In the genomic region with DNA sequence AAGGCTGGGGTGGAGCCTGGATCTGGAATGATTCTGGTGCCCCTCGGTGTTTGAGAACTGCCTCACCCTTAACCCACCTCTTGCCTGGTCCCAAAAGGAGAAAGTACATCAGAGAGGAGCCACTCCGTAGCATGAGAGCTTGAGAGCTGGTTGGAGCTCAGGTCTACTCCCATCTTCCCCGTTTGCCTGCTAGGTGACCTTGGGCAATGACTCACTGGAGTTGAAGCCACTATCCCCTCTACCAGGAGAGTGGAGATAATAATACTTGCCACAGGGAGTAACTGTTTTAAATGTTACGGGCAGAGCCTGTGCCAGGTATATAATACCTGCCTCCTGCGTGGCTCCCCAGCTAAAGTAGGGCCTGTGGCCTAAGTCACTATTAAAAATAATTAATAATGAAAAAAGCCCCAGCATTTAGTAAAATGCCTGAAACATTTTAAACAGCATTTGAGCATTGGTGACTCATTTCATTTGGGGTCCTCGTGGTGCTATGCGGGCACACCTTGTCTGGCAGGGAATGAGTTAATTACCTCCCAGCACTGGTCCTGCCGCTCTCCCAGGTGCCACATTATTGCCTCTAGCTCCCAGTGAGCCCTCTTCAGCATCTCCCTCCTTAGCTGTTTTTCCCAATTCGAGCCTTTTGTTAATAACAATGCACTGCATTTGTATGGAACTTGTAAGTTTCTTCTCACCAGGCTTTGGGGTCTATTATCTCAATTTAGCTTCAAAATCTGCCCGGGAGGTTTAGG, we compare ENCODE assay signal across 11 cellular contexts. TPM values are rescaled to one million over a fixed set of nuclear protein-coding genes. Genes with fewer than 3 reads are reported as not detected.
DNase-seq lines count a peak whose midpoint lies in the region; ATAC-seq and TF ChIP-seq lines count a peak whose summit lies in the region.
"Had no signal": no experiment of that assay in that cellular context is flagged by ENCODE, and none has a peak within 500 bp of the region (broad histone marks: within the 10 kb centered on the region; RNA-seq: fewer than 3 reads in every experiment).

No MANE protein-coding gene starts in this region.

- H3K79me2 ChIP-seq in ACC112 (ENCODE audit: control insufficient read depth, insufficient read depth, low read length, unreplicated experiment), result no peaks in the 10 kb centered on the region
- no peaks in the 10 kb centered on the region for H3K79me2 ChIP-seq in PC-9 (ENCODE audit: low read depth)

- DNase-seq in HCEC 1CT (peak; percentile 18), hepatic stellate cell (ENCODE audit: low spot score) (peak; percentile 62), cerebellar nuclear complex (lab: John Stamatoyannopoulos, UW) (no peak), testis (no peak), PC-9 (no peak)
- no peak for DNase-seq in activated T-helper 1 cell treated with anti-CD3 and anti-CD28 coated beads, Interleukin-12 subunit alpha, Interleukin-12 subunit beta, Interleukin-2, Interleukin-4 antibody, amounts not matched to agents 30 ng/mL and 10 ng/mL and 1 ng/mL, durations not matched to agents 14 hours and 24 hours and 36 hours (ENCODE audit: low spot score)
- DNase-seq: GOT3, NCI-H1417 treated with DMSO at 0.1 percent for 48 hours had no signal

- POLR2A ChIA-PET in PC-9 (lab: Charles Lee; ENCODE audit: unreplicated experiment), result interaction anchor here (0.6 kb wide), 1 partner anchor 50 kb away, joined by 4 read pairs; no protein-coding TSS in a partner anchor

- no peaks in the 10 kb centered on the region for H4K20me1 ChIP-seq in PC-9 (ENCODE audit: insufficient read depth)

- H3K36me3 ChIP-seq in ACC112 (ENCODE audit: insufficient read depth, low read length) (no peaks in the 10 kb centered on the region), testis (ENCODE audit: low read depth, missing control alignments) (no peaks in the 10 kb centered on the region), PC-9 (ENCODE audit: low read depth) (no peaks in the 10 kb centered on the region)
- H3K36me3 ChIP-seq: thoracic aorta had no signal

- no peak overlapping the region for H3K4me3 ChIP-seq in ACC112 (ENCODE audit: low read depth, low read length)
- no peak overlapping the region for H3K4me3 ChIP-seq in testis
- no peak overlapping the region for H3K4me3 ChIP-seq in PC-9
- H3K4me3 ChIP-seq: thoracic aorta had no signal

- peaks cover 47% of the 10 kb centered on the region for H3F3A ChIP-seq in PC-9 (ENCODE audit: insufficient read depth, low read depth)

- peak overlapping the region; percentile 100 for H3K27ac Mint-ChIP-seq in activated T-helper 1 cell treated with anti-CD3 and anti-CD28 coated beads, Interleukin-12 subunit alpha, Interleukin-12 subunit beta, Interleukin-2, Interleukin-4 antibody, amounts not matched to agents 30 ng/mL and 10 ng/mL and 1 ng/mL, durations not matched to agents 14 hours and 24 hours and 36 hours

- CTCF ChIA-PET in PC-9 (lab: Charles Lee), result no interaction called here

- H3K4me1 Mint-ChIP-seq in activated T-helper 1 cell treated with anti-CD3 and anti-CD28 coated beads, Interleukin-12 subunit alpha, Interleukin-12 subunit beta, Interleukin-2, Interleukin-4 antibody, amounts not matched to agents 30 ng/mL and 10 ng/mL and 1 ng/mL, durations not matched to agents 14 hours and 24 hours and 36 hours (ENCODE audit: low read depth), result peaks cover 84% of the 10 kb centered on the region

- no peaks in the 10 kb centered on the region for H3K27me3 Mint-ChIP-seq in activated T-helper 1 cell treated with anti-CD3 and anti-CD28 coated beads, Interleukin-12 subunit alpha, Interleukin-12 subunit beta, Interleukin-2, Interleukin-4 antibody, amounts not matched to agents 30 ng/mL and 10 ng/mL and 1 ng/mL, durations not matched to agents 14 hours and 24 hours and 36 hours (ENCODE audit: insufficient read depth)

- TF ChIP-seq POLR2A in testis (IDR thresholded peaks at IDR 0.05), result no peak

- no peak overlapping the region for H3K4me2 ChIP-seq in PC-9

- H3K4me3 Mint-ChIP-seq in activated T-helper 1 cell treated with anti-CD3 and anti-CD28 coated beads, Interleukin-12 subunit alpha, Interleukin-12 subunit beta, Interleukin-2, Interleukin-4 antibody, amounts not matched to agents 30 ng/mL and 10 ng/mL and 1 ng/mL, durations not matched to agents 14 hours and 24 hours and 36 hours, result no peak overlapping the region

- no peaks in the 10 kb centered on the region for H3K9me2 ChIP-seq in PC-9 (ENCODE audit: insufficient read depth)

- H3K9me3 ChIP-seq in testis (no peaks in the 10 kb centered on the region), PC-9 (ENCODE audit: insufficient read depth, low read depth) (no peaks in the 10 kb centered on the region)
- H3K9me3 ChIP-seq: thoracic aorta had no signal

- ATAC-seq in HG02938 (IDR thresholded peaks at IDR 0.05; ENCODE audit: unreplicated experiment), result no peak

- no peaks in the 10 kb centered on the region for H3K27me3 ChIP-seq in ACC112 (ENCODE audit: insufficient read depth, low read length)
- no peaks in the 10 kb centered on the region for H3K27me3 ChIP-seq in testis
- H3K27me3 ChIP-seq in PC-9 (ENCODE audit: insufficient read depth, low read depth), result no peaks in the 10 kb centered on the region

- no peaks in the 10 kb centered on the region for H3K9me3 Mint-ChIP-seq in activated T-helper 1 cell treated with anti-CD3 and anti-CD28 coated beads, Interleukin-12 subunit alpha, Interleukin-12 subunit beta, Interleukin-2, Interleukin-4 antibody, amounts not matched to agents 30 ng/mL and 10 ng/mL and 1 ng/mL, durations not matched to agents 14 hours and 24 hours and 36 hours

- H2AFZ ChIP-seq in ACC112 (ENCODE audit: low read length, unreplicated experiment) (no peak overlapping the region), PC-9 (no peak overlapping the region)

- H3K4me1 ChIP-seq in ACC112 (ENCODE audit: control insufficient read depth, insufficient read depth, low read length, unreplicated experiment), result peaks cover 64% of the 10 kb centered on the region
- H3K4me1 ChIP-seq in testis, result peaks cover 18% of the 10 kb centered on the region
- H3K4me1 ChIP-seq in PC-9 (replicated peaks; ENCODE audit: insufficient read depth), result peaks cover 52% of the 10 kb centered on the region

- no TSS peak for BruUV-seq in PC-9 (replicated peaks; lab: Mats Ljungman, UMichigan)

- 70 to 87% methylated on average over 10 of the region's 10 CpGs for WGBS in testis, 2 donors

- no peak for TF ChIP-seq CTCF in testis (IDR thresholded peaks at IDR 0.05)
- no peak for TF ChIP-seq CTCF in PC-9 (conservative IDR thresholded peaks at IDR 0.05)

- H3K36me3 Mint-ChIP-seq in activated T-helper 1 cell treated with anti-CD3 and anti-CD28 coated beads, Interleukin-12 subunit alpha, Interleukin-12 subunit beta, Interleukin-2, Interleukin-4 antibody, amounts not matched to agents 30 ng/mL and 10 ng/mL and 1 ng/mL, durations not matched to agents 14 hours and 24 hours and 36 hours (ENCODE audit: low read depth), result peaks cover 65% of the 10 kb centered on the region

- peak overlapping the region; percentile 100 for H3K27ac ChIP-seq in ACC112 (ENCODE audit: low read depth, low read length)
- no peak overlapping the region for H3K27ac ChIP-seq in testis
- no peak overlapping the region for H3K27ac ChIP-seq in PC-9
- H3K27ac ChIP-seq: thoracic aorta had no signal

- intact Hi-C loops in activated T-helper 1 cell treated with anti-CD3 and anti-CD28 coated beads, Interleukin-12 subunit alpha, Interleukin-12 subunit beta, Interleukin-2, Interleukin-4 antibody, amounts not matched to agents 30 ng/mL and 10 ng/mL and 1 ng/mL, durations not matched to agents 14 hours and 24 hours and 36 hours (cut with micrococcal nuclease), result no loop called here
- intact Hi-C loops in testis (cut with DNase I; ENCODE audit: low total_unique reads) (no loop called here), PC-9 (cut with micrococcal nuclease; ENCODE audit: unreplicated experiment) (no loop called here)

RNA-seq across cellular contexts. Expression of a gene that starts 22.5 kb away (rescaled TPM):
- total RNA-seq in activated T-helper 1 cell treated with anti-CD3 and anti-CD28 coated beads, Interleukin-12 subunit alpha, Interleukin-12 subunit beta, Interleukin-2, Interleukin-4 antibody, amounts not matched to agents 30 ng/mL and 10 ng/mL and 1 ng/mL, durations not matched to agents 14 hours and 24 hours and 36 hours, result 49.5 and 57.1 TPM in 2 replicates
- 1 to 10 TPM; 2.7 to 7.2 TPM for total RNA-seq in testis
- 6.8 TPM for polyA plus RNA-seq in testis (ENCODE audit: insufficient read depth, low read depth, low replicate concordance)
- total RNA-seq in PC-9 (2021), result not detected in 2 replicates

Comparison
In these comparisons a context has a peak if more than half of its experiments do, and no peak if none do; other contexts are left out.
1. DNase-seq: peak in HCEC 1CT (single experiment) and hepatic stellate cell (single experiment); none in activated T-helper 1 cell treated with anti-CD3 and anti-CD28 coated beads, Interleukin-12 subunit alpha, Interleukin-12 subunit beta, Interleukin-2, Interleukin-4 antibody, amounts not matched to agents 30 ng/mL and 10 ng/mL and 1 ng/mL, durations not matched to agents 14 hours and 24 hours and 36 hours (single experiment), cerebellar nuclear complex (0 of 2), testis (single experiment) and PC-9 (0 of 2).